ENCODE assay signal across 20 cellular contexts in genomic region chr21:34088752-34089151, GRCh38. TPM values are rescaled to one million over a fixed set of nuclear protein-coding genes. Genes with fewer than 3 reads are reported as not detected.
A peak's percentile ranks its signal among the peaks of the same experiment; 100 is the strongest.
DNase-seq lines count a peak whose midpoint lies in the region; ATAC-seq and TF ChIP-seq lines count a peak whose summit lies in the region.
"Had no signal": no experiment of that assay in that cellular context is flagged by ENCODE, and none has a peak within 500 bp of the region (broad histone marks: within the 10 kb centered on the region; RNA-seq: fewer than 3 reads in every experiment).

No MANE protein-coding gene starts in this region.

- no peak for ATAC-seq in activated CD8-positive, alpha-beta T cell treated with anti-CD3 and anti-CD28 coated beads, Interleukin-2, amount 10 ng/mL, durations not matched to agents 7 days and 5 days
- no peak for ATAC-seq in activated CD8-positive, alpha-beta T cell treated with anti-CD3 and anti-CD28 coated beads for 36 hours
- no peak for ATAC-seq in T-helper 17 cell
- ATAC-seq in HG03457 (IDR thresholded peaks at IDR 0.05; ENCODE audit: unreplicated experiment) = no peak
- ATAC-seq: CD8-positive, alpha-beta T cell; HCT116 had no signal

- TF ChIP-seq POLR2A in breast epithelium (IDR thresholded peaks at IDR 0.05) = no peak

- no peaks in the 10 kb centered on the region for H3K9me3 Mint-ChIP-seq in activated CD8-positive, alpha-beta T cell treated with anti-CD3 and anti-CD28 coated beads, Interleukin-2, amount 10 ng/mL, durations not matched to agents 7 days and 5 days (ENCODE audit: insufficient read depth)
- no peaks in the 10 kb centered on the region for H3K9me3 Mint-ChIP-seq in activated CD8-positive, alpha-beta T cell treated with anti-CD3 and anti-CD28 coated beads for 36 hours
- H3K9me3 Mint-ChIP-seq: CD14-positive monocyte; CD8-positive, alpha-beta T cell; HFFc6 had no signal

- no peaks in the 10 kb centered on the region for H3K27me3 ChIP-seq in breast epithelium
- H3K27me3 ChIP-seq: BLaER1 had no signal

- no peaks in the 10 kb centered on the region for H3K36me3 ChIP-seq in breast epithelium

- H3K9me3 ChIP-seq in T-helper 17 cell (ENCODE audit: control insufficient read depth, low read length, poor library complexity, severe bottlenecking) (no peaks in the 10 kb centered on the region), breast epithelium (no peaks in the 10 kb centered on the region)
- H3K9me3 ChIP-seq: BLaER1 had no signal

- peak overlapping the region; percentile 39 for H3K27ac Mint-ChIP-seq in activated CD8-positive, alpha-beta T cell treated with anti-CD3 and anti-CD28 coated beads, Interleukin-2, amount 10 ng/mL, durations not matched to agents 7 days and 5 days
- no peak overlapping the region for H3K27ac Mint-ChIP-seq in activated CD8-positive, alpha-beta T cell treated with anti-CD3 and anti-CD28 coated beads for 36 hours
- H3K27ac Mint-ChIP-seq in T-helper 17 cell = peak overlapping the region; percentile 72
- H3K27ac Mint-ChIP-seq: HFFc6 had no signal

- POLR2A ChIA-PET in activated CD8-positive, alpha-beta T cell treated with anti-CD3 and anti-CD28 coated beads, Interleukin-2, amount 10 ng/mL, durations not matched to agents 7 days and 5 days (lab: Charles Lee) = no interaction called here
- POLR2A ChIA-PET in activated CD8-positive, alpha-beta T cell treated with anti-CD3 and anti-CD28 coated beads for 36 hours (lab: Charles Lee) = no interaction called here

- DNase-seq in activated CD8-positive, alpha-beta T cell treated with anti-CD3 and anti-CD28 coated beads, Interleukin-2, amount 10 ng/mL, durations not matched to agents 7 days and 5 days = no peak
- DNase-seq in activated CD8-positive, alpha-beta T cell treated with anti-CD3 and anti-CD28 coated beads for 36 hours = no peak
- DNase-seq in T-helper 17 cell (no peak), fibroblast of villous mesenchyme (ENCODE audit: low read depth) (peak; percentile 54), NCI-H1048 (lab: John Stamatoyannopoulos, UW) (no peak), breast epithelium (ENCODE audit: low spot score in 2 of 2) (no peak)
- DNase-seq: 8988T; Calu3; CD8-positive, alpha-beta T cell; DMS53; DND-41; EL; GOT3; H7; HFFc6 had no signal

- no peak overlapping the region for H3K27ac ChIP-seq in breast epithelium
- H3K27ac ChIP-seq: BLaER1 had no signal

- peaks cover 50% of the 10 kb centered on the region for H3K4me1 Mint-ChIP-seq in activated CD8-positive, alpha-beta T cell treated with anti-CD3 and anti-CD28 coated beads, Interleukin-2, amount 10 ng/mL, durations not matched to agents 7 days and 5 days (ENCODE audit: low read depth)
- H3K4me1 Mint-ChIP-seq in activated CD8-positive, alpha-beta T cell treated with anti-CD3 and anti-CD28 coated beads for 36 hours (ENCODE audit: low read depth) = peaks cover 56% of the 10 kb centered on the region
- peaks cover 20% of the 10 kb centered on the region for H3K4me1 Mint-ChIP-seq in T-helper 17 cell

- H3K36me3 Mint-ChIP-seq in activated CD8-positive, alpha-beta T cell treated with anti-CD3 and anti-CD28 coated beads, Interleukin-2, amount 10 ng/mL, durations not matched to agents 7 days and 5 days (ENCODE audit: low read depth) = peaks cover 34% of the 10 kb centered on the region
- peaks cover 32% of the 10 kb centered on the region for H3K36me3 Mint-ChIP-seq in activated CD8-positive, alpha-beta T cell treated with anti-CD3 and anti-CD28 coated beads for 36 hours (ENCODE audit: low read depth)
- H3K36me3 Mint-ChIP-seq in T-helper 17 cell (ENCODE audit: low read depth) = no peaks in the 10 kb centered on the region

- no peaks in the 10 kb centered on the region for H3K4me1 ChIP-seq in breast epithelium
- H3K4me1 ChIP-seq: BLaER1 had no signal

- CTCF ChIA-PET in activated CD8-positive, alpha-beta T cell treated with anti-CD3 and anti-CD28 coated beads, Interleukin-2, amount 10 ng/mL, durations not matched to agents 7 days and 5 days (lab: Charles Lee) = interaction anchor here (0.8 to 1.3 kb wide), 2 partner anchors 114 to 165 kb away, joined by 3 to 5 read pairs; no protein-coding TSS in a partner anchor
- CTCF ChIA-PET in activated CD8-positive, alpha-beta T cell treated with anti-CD3 and anti-CD28 coated beads for 36 hours (lab: Charles Lee) = no interaction called here

- no peaks in the 10 kb centered on the region for H3K27me3 Mint-ChIP-seq in activated CD8-positive, alpha-beta T cell treated with anti-CD3 and anti-CD28 coated beads, Interleukin-2, amount 10 ng/mL, durations not matched to agents 7 days and 5 days (ENCODE audit: low read depth)
- no peaks in the 10 kb centered on the region for H3K27me3 Mint-ChIP-seq in activated CD8-positive, alpha-beta T cell treated with anti-CD3 and anti-CD28 coated beads for 36 hours
- no peaks in the 10 kb centered on the region for H3K27me3 Mint-ChIP-seq in T-helper 17 cell

- no peak overlapping the region for H3K4me3 ChIP-seq in fibroblast of villous mesenchyme (ENCODE audit: low read depth, low read length)
- H3K4me3 ChIP-seq in breast epithelium = no peak overlapping the region
- H3K4me3 ChIP-seq: BLaER1, GM12878 had no signal

- intact Hi-C loops in activated CD8-positive, alpha-beta T cell treated with anti-CD3 and anti-CD28 coated beads for 36 hours (cut with micrococcal nuclease) = no loop called here
- intact Hi-C loops in breast epithelium (cut with DNase I; ENCODE audit: low total_unique reads) = no loop called here

- no peak for TF ChIP-seq CTCF in activated CD8-positive, alpha-beta T cell treated with anti-CD3 and anti-CD28 coated beads for 36 hours (IDR thresholded peaks at IDR 0.05)
- TF ChIP-seq CTCF in fibroblast of villous mesenchyme (IDR thresholded peaks at IDR 0.05; ENCODE audit: insufficient read depth, low read depth, low read length) (no peak), breast epithelium (IDR thresholded peaks at IDR 0.05) (no peak)

- no peak overlapping the region for H3K4me3 Mint-ChIP-seq in activated CD8-positive, alpha-beta T cell treated with anti-CD3 and anti-CD28 coated beads, Interleukin-2, amount 10 ng/mL, durations not matched to agents 7 days and 5 days
- no peak overlapping the region for H3K4me3 Mint-ChIP-seq in activated CD8-positive, alpha-beta T cell treated with anti-CD3 and anti-CD28 coated beads for 36 hours
- no peak overlapping the region for H3K4me3 Mint-ChIP-seq in T-helper 17 cell
- H3K4me3 Mint-ChIP-seq: CD14-positive monocyte; CD8-positive, alpha-beta T cell; HFFc6 had no signal

RNA-seq across cellular contexts. Expression of gene MRPS6, which starts 15.4 kb away (rescaled TPM):
- total RNA-seq in activated CD8-positive, alpha-beta T cell treated with anti-CD3 and anti-CD28 coated beads, Interleukin-2, amount 10 ng/mL, durations not matched to agents 7 days and 5 days = 10 to 100 TPM; 80.2 to 84.3 TPM
- total RNA-seq in activated CD8-positive, alpha-beta T cell treated with anti-CD3 and anti-CD28 coated beads for 36 hours = 10 to 100 TPM; 93.9 to 95.2 TPM
- total RNA-seq in T-helper 17 cell = 10 to 100 TPM; 21.0 to 26.5 TPM
- total RNA-seq in fibroblast of villous mesenchyme = 31.2 and 51.4 TPM in 2 replicates
- total RNA-seq in breast epithelium = 10 to 100 TPM; 22.3 to 40.6 (median 26.5) TPM

RNA-seq across cellular contexts. Expression of gene SLC5A3, which starts 15.4 kb away (rescaled TPM):
- total RNA-seq in activated CD8-positive, alpha-beta T cell treated with anti-CD3 and anti-CD28 coated beads, Interleukin-2, amount 10 ng/mL, durations not matched to agents 7 days and 5 days = 10 to 100 TPM; 22.4 to 24.2 TPM
- total RNA-seq in activated CD8-positive, alpha-beta T cell treated with anti-CD3 and anti-CD28 coated beads for 36 hours = 10 to 100 TPM; 21.1 to 21.9 TPM
- total RNA-seq in T-helper 17 cell = 1 to 10 TPM; 5.5 to 7.7 TPM
- 31.6 and 142 TPM in 2 replicates for total RNA-seq in fibroblast of villous mesenchyme
- 10 to 100 TPM; 17.0 to 54.9 (median 38.6) TPM for total RNA-seq in breast epithelium
